In genomic region chr2:200662727-200663126, GRCh38 we compare ENCODE assay signal across 14 cellular contexts.
DNase-seq lines count a peak whose midpoint lies in the region; ATAC-seq and TF ChIP-seq lines count a peak whose summit lies in the region.
"Had no signal": no experiment of that assay in that cellular context is flagged by ENCODE, and none has a peak within 500 bp of the region (broad histone marks: within the 10 kb centered on the region; RNA-seq: fewer than 3 reads in every experiment).

No MANE protein-coding gene starts in this region.

- H3K9me3 ChIP-seq in NT2/D1 (ENCODE audit: insufficient read depth, low read length) = no peaks in the 10 kb centered on the region

- DNase-seq in EL (peak; percentile 80), NT2/D1 (ENCODE audit: low read depth, low spot score) (peak; percentile 44), epithelial cell of proximal tubule (ENCODE audit: low read depth) (peak; percentile 91), myocyte (ENCODE audit: low read depth) (peak; percentile 40), NCI-H1436 (lab: John Stamatoyannopoulos, UW) (no peak), left lobe of liver (ENCODE audit: low spot score) (no peak)
- DNase-seq: activated CD4-positive, alpha-beta memory T cell treated with anti-CD3 and anti-CD28 coated beads, Interleukin-2, amount 10 ng/mL, durations not matched to agents 7 days and 5 days; activated naive CD8-positive, alpha-beta T cell treated with anti-CD3 and anti-CD28 coated beads, Interleukin-2, amount 50 U/mL, for 24 hours; naive thymus-derived CD8-positive, alpha-beta T cell; NCI-H526; SW 1271 had no signal

- H3K9ac ChIP-seq in NT2/D1 (ENCODE audit: insufficient read length, low read depth) = no peak overlapping the region

- ATAC-seq in GM19455 (IDR thresholded peaks at IDR 0.05; ENCODE audit: unreplicated experiment) = no peak
- no peak for ATAC-seq in GM18498 (IDR thresholded peaks at IDR 0.05; ENCODE audit: unreplicated experiment)
- ATAC-seq in left lobe of liver = no peak
- ATAC-seq: activated naive CD8-positive, alpha-beta T cell treated with anti-CD3 and anti-CD28 coated beads, Interleukin-2, amount 50 U/mL, for 24 hours; GM12878; naive thymus-derived CD8-positive, alpha-beta T cell had no signal

- no peaks in the 10 kb centered on the region for H3K4me1 ChIP-seq in NT2/D1 (ENCODE audit: insufficient read depth, insufficient read length)

- no peak for TF ChIP-seq CTCF in epithelial cell of proximal tubule (conservative IDR thresholded peaks at IDR 0.05; ENCODE audit: low read depth, low read length)

- no peaks in the 10 kb centered on the region for H3K36me3 ChIP-seq in NT2/D1 (ENCODE audit: insufficient read depth, insufficient read length, low read length)

- H3K27me3 ChIP-seq in NT2/D1 (ENCODE audit: insufficient read depth, insufficient read length) = no peaks in the 10 kb centered on the region

- no peak overlapping the region for H3K4me3 ChIP-seq in NT2/D1 (ENCODE audit: insufficient read length, low read depth)
- H3K4me3 ChIP-seq in epithelial cell of proximal tubule (ENCODE audit: low read depth, low read length) = no peak overlapping the region
- H3K4me3 ChIP-seq: GM12878 had no signal

Comparison
In these comparisons a context has a peak if more than half of its experiments do, and no peak if none do; other contexts are left out.
1. DNase-seq: peak in EL (single experiment), NT2/D1 (single experiment), epithelial cell of proximal tubule (single experiment) and myocyte (single experiment); none in NCI-H1436 (single experiment) and left lobe of liver (single experiment).